ENCODE assay signal across 8 cellular contexts in the genomic region with DNA sequence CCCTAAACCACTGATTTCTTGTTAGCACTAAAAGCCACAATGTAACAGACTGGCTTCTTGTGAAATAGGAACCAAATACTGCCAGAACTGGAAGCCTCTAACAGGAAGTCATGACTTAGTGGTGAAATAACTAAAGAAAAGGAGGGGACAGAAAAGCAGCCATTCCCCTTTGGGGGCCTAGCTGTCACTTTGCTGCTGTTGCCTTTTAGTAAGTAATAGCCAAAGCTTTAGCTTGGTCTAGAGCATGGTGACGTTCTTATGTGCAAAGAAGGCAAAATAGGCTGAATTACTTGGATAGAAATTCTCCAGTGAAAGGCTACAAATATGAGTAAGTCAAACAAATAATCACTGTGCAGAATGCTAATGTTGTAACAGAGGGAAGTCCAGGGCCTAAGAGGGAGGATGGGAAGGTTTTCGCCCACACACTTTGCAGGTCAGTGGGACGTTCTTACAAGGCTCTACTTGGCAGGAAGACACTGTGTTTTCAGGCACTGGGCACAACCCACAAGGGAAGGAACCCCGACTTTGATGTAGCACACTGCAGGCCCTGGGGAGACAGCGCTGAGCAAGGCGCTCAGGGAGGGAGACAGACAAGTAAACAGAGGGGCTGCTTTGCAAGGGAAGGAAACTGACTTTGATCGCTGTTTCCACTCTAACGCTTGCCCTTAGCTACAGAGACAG. TPM values are rescaled to one million over a fixed set of nuclear protein-coding genes. Genes with fewer than 3 reads are reported as not detected.
DNase-seq lines count a peak whose midpoint lies in the region; ATAC-seq and TF ChIP-seq lines count a peak whose summit lies in the region.

No MANE protein-coding gene starts in this region.

- H3K27ac ChIP-seq in heart left ventricle (peak overlapping the region; percentile 58 to 92 (median 79)), spleen (peak overlapping the region; percentile 62 to 90 (median 82))

- H3K36me3 ChIP-seq in heart left ventricle (no peaks in the 10 kb centered on the region), spleen (no peaks in the 10 kb centered on the region)

- H3K27me3 ChIP-seq in heart left ventricle (no peaks in the 10 kb centered on the region), spleen (replicated peaks in 1 of 7) (no peaks in the 10 kb centered on the region)

- H3K27ac Mint-ChIP-seq in activated CD8-positive, alpha-beta memory T cell treated with anti-CD3 and anti-CD28 coated beads, Interleukin-2, amount 10 ng/mL, durations not matched to agents 7 days and 5 days: peak overlapping the region; percentile 99
- peak overlapping the region; percentile 94 for H3K27ac Mint-ChIP-seq in activated CD4-positive, alpha-beta memory T cell treated with anti-CD3 and anti-CD28 coated beads for 36 hours

- H3K27me3 Mint-ChIP-seq in activated CD8-positive, alpha-beta memory T cell treated with anti-CD3 and anti-CD28 coated beads, Interleukin-2, amount 10 ng/mL, durations not matched to agents 7 days and 5 days: no peaks in the 10 kb centered on the region
- H3K27me3 Mint-ChIP-seq in activated CD4-positive, alpha-beta memory T cell treated with anti-CD3 and anti-CD28 coated beads for 36 hours: no peaks in the 10 kb centered on the region

- peak overlapping the region in 1 of 12 donors; percentile 30 for H3K4me3 ChIP-seq in heart left ventricle
- H3K4me3 ChIP-seq in spleen: peak overlapping the region in 2 of 8 donors; percentile 1 to 30

- H3K4me3 Mint-ChIP-seq in activated CD8-positive, alpha-beta memory T cell treated with anti-CD3 and anti-CD28 coated beads, Interleukin-2, amount 10 ng/mL, durations not matched to agents 7 days and 5 days: peak overlapping the region; percentile 74
- H3K4me3 Mint-ChIP-seq in activated CD4-positive, alpha-beta memory T cell treated with anti-CD3 and anti-CD28 coated beads for 36 hours: peak overlapping the region; percentile 65

- intact Hi-C loops in activated CD4-positive, alpha-beta memory T cell treated with anti-CD3 and anti-CD28 coated beads for 36 hours (cut with micrococcal nuclease): no loop called here
- intact Hi-C loops in heart left ventricle (cut with DNase I) (loop anchor here in 1 of 10 donors (5.0 kb wide), 1 partner anchor 37 kb away; no protein-coding TSS in a partner anchor), spleen (cut with DNase I; ENCODE audit: low total_unique reads) (no loop called here)

- CTCF ChIA-PET in activated CD8-positive, alpha-beta memory T cell treated with anti-CD3 and anti-CD28 coated beads, Interleukin-2, amount 10 ng/mL, durations not matched to agents 7 days and 5 days (lab: Charles Lee): interaction anchor here (0.7 to 10.2 kb wide), 5 partner anchors 9 to 72 kb away, joined by 3 to 93 read pairs (median 3); a partner anchor contains a TSS
- CTCF ChIA-PET in activated CD4-positive, alpha-beta memory T cell treated with anti-CD3 and anti-CD28 coated beads for 36 hours (lab: Charles Lee): interaction anchor here (1.2 to 4.6 kb wide), 2 partner anchors 14 to 29 kb away, joined by 4 to 27 read pairs; a partner anchor contains a TSS

- WGBS in heart left ventricle, 4 donors: 16 to 33% (median 24%) methylated on average over 8 of the region's 8 CpGs
- WGBS in spleen, 5 donors: 1 to 29% (median 5%) methylated on average over 6 to 8 of the region's 8 CpGs

- H3K36me3 Mint-ChIP-seq in activated CD8-positive, alpha-beta memory T cell treated with anti-CD3 and anti-CD28 coated beads, Interleukin-2, amount 10 ng/mL, durations not matched to agents 7 days and 5 days: peaks cover 36% of the 10 kb centered on the region
- H3K36me3 Mint-ChIP-seq in activated CD4-positive, alpha-beta memory T cell treated with anti-CD3 and anti-CD28 coated beads for 36 hours: no peaks in the 10 kb centered on the region

- DNase-seq in activated CD8-positive, alpha-beta memory T cell treated with anti-CD3 and anti-CD28 coated beads, Interleukin-2, amount 10 ng/mL, durations not matched to agents 7 days and 5 days: peak; percentile 63
- no peak for DNase-seq in activated CD8-positive, alpha-beta memory T cell treated with anti-CD3 and anti-CD28 coated beads, Interleukin-2, amount 50 U/mL, for 48 hours
- DNase-seq in activated CD4-positive, alpha-beta memory T cell treated with anti-CD3 and anti-CD28 coated beads for 36 hours: peak; percentile 28
- peak; percentile 33 to 65 (median 40) for DNase-seq in heart left ventricle
- DNase-seq in spleen: peak; percentile 82
- no peak for DNase-seq in mucosa of gallbladder (ENCODE audit: low spot score)
- DNase-seq in NCI-H526 treated with DMSO at 0.1 percent for 48 hours (lab: John Stamatoyannopoulos, UW): no peak

- H3K9me3 ChIP-seq in heart left ventricle (no peaks in the 10 kb centered on the region), spleen (no peaks in the 10 kb centered on the region)

- no peaks in the 10 kb centered on the region for H3K9me3 Mint-ChIP-seq in activated CD8-positive, alpha-beta memory T cell treated with anti-CD3 and anti-CD28 coated beads, Interleukin-2, amount 10 ng/mL, durations not matched to agents 7 days and 5 days (ENCODE audit: low read depth)
- no peaks in the 10 kb centered on the region for H3K9me3 Mint-ChIP-seq in activated CD4-positive, alpha-beta memory T cell treated with anti-CD3 and anti-CD28 coated beads for 36 hours

- H3K4me1 Mint-ChIP-seq in activated CD8-positive, alpha-beta memory T cell treated with anti-CD3 and anti-CD28 coated beads, Interleukin-2, amount 10 ng/mL, durations not matched to agents 7 days and 5 days: peaks cover 95% of the 10 kb centered on the region
- H3K4me1 Mint-ChIP-seq in activated CD4-positive, alpha-beta memory T cell treated with anti-CD3 and anti-CD28 coated beads for 36 hours (ENCODE audit: low read depth): peaks cover 87% of the 10 kb centered on the region

- peak; percentile 62 for ATAC-seq in activated CD8-positive, alpha-beta memory T cell treated with anti-CD3 and anti-CD28 coated beads, Interleukin-2, amount 10 ng/mL, durations not matched to agents 7 days and 5 days
- ATAC-seq in heart left ventricle (peak; percentile 13 to 60 (median 30)), GM18858 (IDR thresholded peaks at IDR 0.05; ENCODE audit: unreplicated experiment) (no peak)

- POLR2A ChIA-PET in activated CD4-positive, alpha-beta memory T cell treated with anti-CD3 and anti-CD28 coated beads for 36 hours (lab: Charles Lee): no interaction called here

- H3K4me1 ChIP-seq in heart left ventricle: peaks cover 9 to 100% (median 92%) of the 10 kb centered on the region in 12 donors
- H3K4me1 ChIP-seq in spleen: peaks cover 22 to 100% (median 90%) of the 10 kb centered on the region in 6 donors

- TF ChIP-seq CTCF in heart left ventricle (IDR thresholded peaks at IDR 0.05) (no peak), spleen (IDR thresholded peaks at IDR 0.05 in 8 of 11, conservative IDR thresholded peaks at IDR 0.05 in 3 of 11) (no peak)

- TF ChIP-seq POLR2A in heart left ventricle (IDR thresholded peaks at IDR 0.05) (no peak), spleen (IDR thresholded peaks at IDR 0.05) (no peak)

RNA-seq across cellular contexts. Expression of a gene that starts 16.6 kb away (rescaled TPM):
- total RNA-seq in activated CD8-positive, alpha-beta memory T cell treated with anti-CD3 and anti-CD28 coated beads, Interleukin-2, amount 10 ng/mL, durations not matched to agents 7 days and 5 days: 10 to 100 TPM; 20.0 to 26.6 TPM
- total RNA-seq in activated CD4-positive, alpha-beta memory T cell treated with anti-CD3 and anti-CD28 coated beads for 36 hours: 1 to 10 TPM; 3.4 to 3.7 TPM
- 10 to 100 TPM; 11.5 to 29.0 (median 18.6) TPM for total RNA-seq in heart left ventricle
- 10 to 100 TPM in 1 of 2 donors, 1 to 10 TPM in 1; 7.2 to 12.3 TPM for polyA plus RNA-seq in heart left ventricle
- total RNA-seq in spleen: 10 to 100 TPM; 22.1 to 40.3 (median 36.1) TPM
- 1 to 10 TPM; 7.4 to 8.4 (median 7.9) TPM for polyA plus RNA-seq in spleen
- total RNA-seq in mucosa of gallbladder: 4.6 TPM

RNA-seq across cellular contexts. Expression of a gene that starts 28.4 kb away (rescaled TPM):
- total RNA-seq in activated CD8-positive, alpha-beta memory T cell treated with anti-CD3 and anti-CD28 coated beads, Interleukin-2, amount 10 ng/mL, durations not matched to agents 7 days and 5 days: 100 to 1,000 TPM in 1 of 2 experiments, 10 to 100 TPM in 1; 81.0 to 116 TPM
- total RNA-seq in activated CD4-positive, alpha-beta memory T cell treated with anti-CD3 and anti-CD28 coated beads for 36 hours: 10 to 100 TPM; 94.0 to 95.5 TPM
- 10 to 100 TPM; 12.9 to 31.0 (median 23.6) TPM for total RNA-seq in heart left ventricle
- 10 to 100 TPM; 13.7 to 31.9 TPM for polyA plus RNA-seq in heart left ventricle
- total RNA-seq in spleen: 10 to 100 TPM; 32.0 to 54.4 (median 39.3) TPM
- polyA plus RNA-seq in spleen: 10 to 100 TPM; 34.0 to 42.7 (median 38.8) TPM
- total RNA-seq in mucosa of gallbladder: 26.9 TPM

Comparison
In these comparisons a context has a peak if more than half of its experiments do, and no peak if none do; other contexts are left out.
1. DNase-seq: peak in activated CD8-positive, alpha-beta memory T cell treated with anti-CD3 and anti-CD28 coated beads, Interleukin-2, amount 10 ng/mL, durations not matched to agents 7 days and 5 days (single experiment), activated CD4-positive, alpha-beta memory T cell treated with anti-CD3 and anti-CD28 coated beads for 36 hours (single experiment), heart left ventricle (5 of 5) and spleen (single experiment); none in activated CD8-positive, alpha-beta memory T cell treated with anti-CD3 and anti-CD28 coated beads, Interleukin-2, amount 50 U/mL, for 48 hours (single experiment), mucosa of gallbladder (single experiment) and NCI-H526 treated with DMSO at 0.1 percent for 48 hours (single experiment).